ENCODE assay signal across 16 cellular contexts in genomic region chr9:4850611-4851010, GRCh38. TPM values are rescaled to one million over a fixed set of nuclear protein-coding genes. Genes with fewer than 3 reads are reported as not detected.
DNase-seq lines count a peak whose midpoint lies in the region; ATAC-seq and TF ChIP-seq lines count a peak whose summit lies in the region.
"Had no signal": no experiment of that assay in that cellular context is flagged by ENCODE, and none has a peak within 500 bp of the region (broad histone marks: within the 10 kb centered on the region; RNA-seq: fewer than 3 reads in every experiment).

No MANE protein-coding gene starts in this region.

- ATAC-seq in sciatic nerve (peak; percentile 80), HG02981 (IDR thresholded peaks at IDR 0.05; ENCODE audit: unreplicated experiment) (no peak), HG03571 (IDR thresholded peaks at IDR 0.05; ENCODE audit: unreplicated experiment) (no peak)
- ATAC-seq: body of pancreas, left lobe of liver had no signal

- H3K4me1 Mint-ChIP-seq in Caco-2 (ENCODE audit: low read depth, unreplicated experiment), result no peaks in the 10 kb centered on the region
- H3K4me1 Mint-ChIP-seq in glutamatergic neuron (ENCODE audit: low read depth, unreplicated experiment), result no peaks in the 10 kb centered on the region

- intact Hi-C loops in Caco-2 (cut with micrococcal nuclease; ENCODE audit: unreplicated experiment), result no loop called here
- intact Hi-C loops in sciatic nerve (cut with DNase I), result no loop called here
- intact Hi-C loops in dorsolateral prefrontal cortex (cut with DNase I), result loop anchor here in 1 of 2 donors (10.0 kb wide), 1 partner anchor 134 kb away; the partner anchor contains the start of gene JAK2

- CTCF ChIA-PET in Caco-2 (lab: Charles Lee), result no interaction called here

- no peak for TF ChIP-seq CTCF in Caco-2 (IDR thresholded peaks at IDR 0.05; ENCODE audit: insufficient read depth in 1 of 2, low read depth in 1 of 2, low read length in 1 of 2, severe bottlenecking in 1 of 2, unreplicated experiment in 1 of 2)
- TF ChIP-seq CTCF in NB4 (IDR thresholded peaks at IDR 0.05; ENCODE audit: low read depth, low read length), result no peak
- no peak for TF ChIP-seq CTCF in choroid plexus epithelial cell (conservative IDR thresholded peaks at IDR 0.05; ENCODE audit: low read depth, low read length)
- no peak for TF ChIP-seq CTCF in glutamatergic neuron (IDR thresholded peaks at IDR 0.05; ENCODE audit: partially characterized antibody, unreplicated experiment)
- no peak for TF ChIP-seq CTCF in dorsolateral prefrontal cortex (IDR thresholded peaks at IDR 0.05 in 54 of 56, conservative IDR thresholded peaks at IDR 0.05 in 2 of 56; ENCODE audit: low read depth in 1 of 56, partially characterized antibody in 56 of 56)

- H3K27me3 ChIP-seq in Caco-2 (replicated peaks; ENCODE audit: control insufficient read depth, insufficient read depth, low read length), result no peaks in the 10 kb centered on the region
- H3K27me3 ChIP-seq in dorsolateral prefrontal cortex, result no peaks in the 10 kb centered on the region
- H3K27me3 ChIP-seq: body of pancreas had no signal

- BruUV-seq in Caco-2 (replicated peaks; lab: Mats Ljungman, UMichigan), result TSS peak; percentile 38

- no peaks in the 10 kb centered on the region for H3K36me3 ChIP-seq in Caco-2 (ENCODE audit: control insufficient read depth, insufficient read depth, low read length)

- H3K4me3 Mint-ChIP-seq in Caco-2 (ENCODE audit: unreplicated experiment), result no peak overlapping the region
- no peak overlapping the region for H3K4me3 Mint-ChIP-seq in glutamatergic neuron (ENCODE audit: unreplicated experiment)
- H3K4me3 Mint-ChIP-seq: activated CD4-positive, alpha-beta memory T cell treated with anti-CD3 and anti-CD28 coated beads, Interleukin-2, amount 10 ng/mL, durations not matched to agents 7 days and 5 days had no signal

- POLR2A ChIA-PET in Caco-2 (lab: Charles Lee), result interaction anchor here (0.5 kb wide), 1 partner anchor 18 kb away, joined by 9 read pairs; no protein-coding TSS in a partner anchor

- H3K27ac Mint-ChIP-seq in Caco-2 (ENCODE audit: unreplicated experiment), result no peak overlapping the region
- H3K27ac Mint-ChIP-seq in glutamatergic neuron (ENCODE audit: unreplicated experiment), result no peak overlapping the region

- H3K4me3 ChIP-seq in Caco-2 (ENCODE audit: low read depth, low read length) (no peak overlapping the region), NB4 (ENCODE audit: low read depth, low read length) (no peak overlapping the region), choroid plexus epithelial cell (ENCODE audit: low read depth, low read length) (no peak overlapping the region), dorsolateral prefrontal cortex (no peak overlapping the region)
- H3K4me3 ChIP-seq: body of pancreas had no signal

- no peaks in the 10 kb centered on the region for H3K9me3 ChIP-seq in Caco-2
- H3K9me3 ChIP-seq: body of pancreas had no signal

- H3K9me3 Mint-ChIP-seq in Caco-2 (ENCODE audit: unreplicated experiment) (no peaks in the 10 kb centered on the region), glutamatergic neuron (ENCODE audit: unreplicated experiment) (peaks cover 2% of the 10 kb centered on the region)
- H3K9me3 Mint-ChIP-seq: activated CD4-positive, alpha-beta memory T cell treated with anti-CD3 and anti-CD28 coated beads, Interleukin-2, amount 10 ng/mL, durations not matched to agents 7 days and 5 days had no signal

- H3K27ac ChIP-seq in dorsolateral prefrontal cortex, result peak overlapping the region in 3 of 59 donors; percentile 30 to 57 (median 31)
- H3K27ac ChIP-seq: body of pancreas had no signal

- no peaks in the 10 kb centered on the region for H3K4me1 ChIP-seq in Caco-2
- H3K4me1 ChIP-seq: body of pancreas had no signal

- H3K36me3 Mint-ChIP-seq in Caco-2 (ENCODE audit: insufficient read depth, unreplicated experiment) (peaks cover 6% of the 10 kb centered on the region), glutamatergic neuron (ENCODE audit: unreplicated experiment) (no peaks in the 10 kb centered on the region)

- H3K27me3 Mint-ChIP-seq in Caco-2 (ENCODE audit: insufficient read depth, unreplicated experiment) (no peaks in the 10 kb centered on the region), glutamatergic neuron (ENCODE audit: unreplicated experiment) (peaks cover 3% of the 10 kb centered on the region)
- H3K27me3 Mint-ChIP-seq: activated CD4-positive, alpha-beta memory T cell treated with anti-CD3 and anti-CD28 coated beads, Interleukin-2, amount 10 ng/mL, durations not matched to agents 7 days and 5 days had no signal

- no peak for TF ChIP-seq POLR2A in NB4 (IDR thresholded peaks at IDR 0.05; ENCODE audit: extremely low read depth, insufficient read length)

- DNase-seq in Caco-2 (no peak), NB4 (ENCODE audit: low read depth) (peak; percentile 63), choroid plexus epithelial cell (ENCODE audit: low read depth) (peak; percentile 64), sciatic nerve (ENCODE audit: low spot score) (no peak), glutamatergic neuron (no peak), dorsolateral prefrontal cortex (no peak)
- DNase-seq: activated CD4-positive, alpha-beta memory T cell treated with anti-CD3 and anti-CD28 coated beads, Interleukin-2, amount 10 ng/mL, durations not matched to agents 7 days and 5 days; activated effector memory CD4-positive, alpha-beta T cell treated with Interleukin-2 at 50 U/mL for 16 hours; NCI-H1048; NCI-H2227 treated with DMSO at 0.1 percent for 48 hours; SHP77 treated with DMSO at 0.1 percent for 48 hours; T1000 had no signal

RNA-seq across cellular contexts. Expression of gene RCL1, which starts 57.9 kb away (rescaled TPM):
- total RNA-seq in Caco-2 (2022) (15.1 and 15.7 TPM in 2 replicates), sciatic nerve (24.6 TPM), glutamatergic neuron (ENCODE audit: unreplicated experiment) (14.4 TPM), dorsolateral prefrontal cortex (10 to 100 TPM; 17.9 to 36.6 (median 25.8) TPM)

Comparison
In these comparisons a context has a peak if more than half of its experiments do, and no peak if none do; other contexts are left out.
1. DNase-seq: peak in NB4 (single experiment) and choroid plexus epithelial cell (single experiment); none in Caco-2 (0 of 2), sciatic nerve (single experiment), glutamatergic neuron (single experiment) and dorsolateral prefrontal cortex (0 of 10).